In genomic region chr12:5565933-5566632, GRCh38 we compare ENCODE assay signal across 27 cellular contexts.
DNase-seq lines count a peak whose midpoint lies in the region; ATAC-seq and TF ChIP-seq lines count a peak whose summit lies in the region.
"Had no signal": no experiment of that assay in that cellular context is flagged by ENCODE, and none has a peak within 500 bp of the region (broad histone marks: within the 10 kb centered on the region; RNA-seq: fewer than 3 reads in every experiment).

No MANE protein-coding gene starts in this region.

- H2BK120ac ChIP-seq in neuronal stem cell (ENCODE audit: low read depth, low read length), result no peak overlapping the region

- peak overlapping the region; percentile 81 for H3K27ac Mint-ChIP-seq in chondrocyte (ENCODE audit: unreplicated experiment)
- no peak overlapping the region for H3K27ac Mint-ChIP-seq in natural killer cell treated with Interleukin-12 subunit alpha and Interleukin-12 subunit beta and Interleukin-15 and Interleukin-18, amount 100 ng/mL, for 72 hours
- H3K27ac Mint-ChIP-seq: activated naive CD8-positive, alpha-beta T cell treated with anti-CD3 and anti-CD28 coated beads, Interleukin-2, amount 10 ng/mL, durations not matched to agents 7 days and 5 days; nephron progenitor cell; progenitor cell of endocrine pancreas; stimulated activated naive B cell treated with anti-CD40 and anti-IgM and Interleukin-4, amounts not matched to agents 10 μg/mL and 1 μg/mL and 100 μg/mL, for 72 hours had no signal

- H3K4me1 ChIP-seq in neuronal stem cell (ENCODE audit: control insufficient read depth in 2 of 2, insufficient read depth in 1 of 2, low read depth in 1 of 2, low read length in 2 of 2), result peaks cover 4 to 11% of the 10 kb centered on the region in 2 donors
- H3K4me1 ChIP-seq: gastrocnemius medialis had no signal

- no peaks in the 10 kb centered on the region for H3K36me3 ChIP-seq in neuronal stem cell (replicated peaks in 1 of 2; ENCODE audit: control insufficient read depth in 2 of 2, insufficient read depth in 2 of 2, low read length in 2 of 2)
- H3K36me3 ChIP-seq: cardiac muscle cell, gastrocnemius medialis, tibial artery had no signal

- DNase-seq in AG20443 (ENCODE audit: low spot score), result peak; percentile 87
- DNase-seq in HS-27A (ENCODE audit: low read depth), result peak; percentile 39
- no peak for DNase-seq in chondrocyte (ENCODE audit: low spot score)
- no peak for DNase-seq in neuronal stem cell (ENCODE audit: low spot score)
- DNase-seq in natural killer cell treated with Interleukin-12 subunit alpha and Interleukin-12 subunit beta and Interleukin-15 and Interleukin-18, amount 100 ng/mL, for 72 hours (ENCODE audit: low spot score), result no peak
- DNase-seq in germinal center (ENCODE audit: low spot score), result no peak
- no peak for DNase-seq in anterior cingulate cortex (lab: John Stamatoyannopoulos, UW)
- DNase-seq in amygdala (lab: John Stamatoyannopoulos, UW), result no peak
- DNase-seq: activated CD4-positive, alpha-beta T cell treated with anti-CD3 and anti-CD28 coated beads, Interleukin-2, amount 50 U/mL, for 4 hours; activated CD8-positive, alpha-beta memory T cell treated with anti-CD3 and anti-CD28 coated beads, Interleukin-2, amount 50 U/mL, for 48 hours; activated naive CD8-positive, alpha-beta T cell treated with anti-CD3 and anti-CD28 coated beads, Interleukin-2, amount 10 ng/mL, durations not matched to agents 7 days and 5 days; AML-193; COR-L47; dermis blood vessel endothelial cell; gastrocnemius medialis; KBM-7; NCI-H1930; nephron progenitor cell; PC-9; stimulated activated CD4-positive, alpha-beta T cell treated with anti-CD3 and anti-CD28 coated beads, Interleukin-1b, Interleukin-23, amount 100 ng/mL, for 48 hours; stimulated activated naive B cell treated with anti-CD40 and anti-IgM and Interleukin-4, amounts not matched to agents 10 μg/mL and 1 μg/mL and 100 μg/mL, for 72 hours; T-helper 2 cell; tibial artery had no signal

- H3K14ac ChIP-seq in neuronal stem cell (ENCODE audit: low read length), result no peak overlapping the region

- no peak overlapping the region for H2BK15ac ChIP-seq in neuronal stem cell (ENCODE audit: low read length)

- no peak overlapping the region for H3K4ac ChIP-seq in neuronal stem cell (ENCODE audit: low read length)

- H3K79me1 ChIP-seq in neuronal stem cell (ENCODE audit: low read depth, low read length), result no peaks in the 10 kb centered on the region

- peaks cover 26% of the 10 kb centered on the region for H3K4me1 Mint-ChIP-seq in chondrocyte (ENCODE audit: low read depth)
- no peaks in the 10 kb centered on the region for H3K4me1 Mint-ChIP-seq in natural killer cell treated with Interleukin-12 subunit alpha and Interleukin-12 subunit beta and Interleukin-15 and Interleukin-18, amount 100 ng/mL, for 72 hours (ENCODE audit: low read depth in 2 of 2)
- H3K4me1 Mint-ChIP-seq: activated naive CD8-positive, alpha-beta T cell treated with anti-CD3 and anti-CD28 coated beads, Interleukin-2, amount 10 ng/mL, durations not matched to agents 7 days and 5 days; stimulated activated naive B cell treated with anti-CD40 and anti-IgM and Interleukin-4, amounts not matched to agents 10 μg/mL and 1 μg/mL and 100 μg/mL, for 72 hours had no signal

- H2BK12ac ChIP-seq in neuronal stem cell (ENCODE audit: low read length), result no peak overlapping the region

- no peak overlapping the region for H3K4me3 ChIP-seq in neuronal stem cell (ENCODE audit: low read length in 2 of 2)
- H3K4me3 ChIP-seq: cardiac muscle cell, gastrocnemius medialis, PC-9, tibial artery had no signal

- no CpG with 5 or more reads among the region's 3 CpGs for WGBS in neuronal stem cell (ENCODE audit: extremely low coverage in 2 of 2, insufficient read length in 2 of 2, insufficient replicate concordance in 1 of 2), 2 donors

- ATAC-seq in natural killer cell treated with Interleukin-12 subunit alpha and Interleukin-12 subunit beta and Interleukin-15 and Interleukin-18, amount 100 ng/mL, for 72 hours, result no peak
- ATAC-seq: gastrocnemius medialis; left colon; stimulated activated naive B cell treated with anti-CD40 and anti-IgM and Interleukin-4, amounts not matched to agents 10 μg/mL and 1 μg/mL and 100 μg/mL, for 72 hours had no signal

- H2BK5ac ChIP-seq in neuronal stem cell (ENCODE audit: low read length), result peak overlapping the region; percentile 40

- H3K27me3 ChIP-seq in neuronal stem cell (ENCODE audit: control insufficient read depth in 3 of 3, insufficient read depth in 3 of 3, low read depth in 1 of 3, low read length in 3 of 3), result no peaks in the 10 kb centered on the region
- H3K27me3 ChIP-seq: cardiac muscle cell, tibial artery had no signal

- no peaks in the 10 kb centered on the region for H3K9me3 Mint-ChIP-seq in chondrocyte (ENCODE audit: low read depth)
- no peaks in the 10 kb centered on the region for H3K9me3 Mint-ChIP-seq in natural killer cell treated with Interleukin-12 subunit alpha and Interleukin-12 subunit beta and Interleukin-15 and Interleukin-18, amount 100 ng/mL, for 72 hours
- H3K9me3 Mint-ChIP-seq: activated naive CD8-positive, alpha-beta T cell treated with anti-CD3 and anti-CD28 coated beads, Interleukin-2, amount 10 ng/mL, durations not matched to agents 7 days and 5 days; nephron progenitor cell; stimulated activated naive B cell treated with anti-CD40 and anti-IgM and Interleukin-4, amounts not matched to agents 10 μg/mL and 1 μg/mL and 100 μg/mL, for 72 hours had no signal

- no peaks in the 10 kb centered on the region for H3K9me3 ChIP-seq in neuronal stem cell (replicated peaks in 1 of 2; ENCODE audit: control insufficient read depth in 2 of 2, insufficient read depth in 1 of 2, low read depth in 1 of 2, low read length in 2 of 2)
- H3K9me3 ChIP-seq: gastrocnemius medialis, tibial artery had no signal

- no peak overlapping the region for H2AFZ ChIP-seq in neuronal stem cell (ENCODE audit: low read length)
- H2AFZ ChIP-seq: PC-9 had no signal

- peak overlapping the region; percentile 57 for H3K18ac ChIP-seq in neuronal stem cell (ENCODE audit: low read length)

- H3K4me3 Mint-ChIP-seq in chondrocyte (ENCODE audit: unreplicated experiment), result no peak overlapping the region
- no peak overlapping the region for H3K4me3 Mint-ChIP-seq in natural killer cell treated with Interleukin-12 subunit alpha and Interleukin-12 subunit beta and Interleukin-15 and Interleukin-18, amount 100 ng/mL, for 72 hours
- H3K4me3 Mint-ChIP-seq: activated naive CD8-positive, alpha-beta T cell treated with anti-CD3 and anti-CD28 coated beads, Interleukin-2, amount 10 ng/mL, durations not matched to agents 7 days and 5 days; nephron progenitor cell; stimulated activated naive B cell treated with anti-CD40 and anti-IgM and Interleukin-4, amounts not matched to agents 10 μg/mL and 1 μg/mL and 100 μg/mL, for 72 hours had no signal

- H2AK5ac ChIP-seq in neuronal stem cell (ENCODE audit: low read depth, low read length), result peak overlapping the region; percentile 65

- no peak overlapping the region for H4K91ac ChIP-seq in neuronal stem cell (ENCODE audit: low read depth, low read length, poor library complexity)

- H3K9ac ChIP-seq in neuronal stem cell (ENCODE audit: low read depth, low read length, poor library complexity), result no peak overlapping the region

- no peaks in the 10 kb centered on the region for H3K36me3 Mint-ChIP-seq in chondrocyte (ENCODE audit: low read depth)
- H3K36me3 Mint-ChIP-seq in natural killer cell treated with Interleukin-12 subunit alpha and Interleukin-12 subunit beta and Interleukin-15 and Interleukin-18, amount 100 ng/mL, for 72 hours, result no peaks in the 10 kb centered on the region
- H3K36me3 Mint-ChIP-seq: activated naive CD8-positive, alpha-beta T cell treated with anti-CD3 and anti-CD28 coated beads, Interleukin-2, amount 10 ng/mL, durations not matched to agents 7 days and 5 days; stimulated activated naive B cell treated with anti-CD40 and anti-IgM and Interleukin-4, amounts not matched to agents 10 μg/mL and 1 μg/mL and 100 μg/mL, for 72 hours had no signal

- H3K27ac ChIP-seq in neuronal stem cell (replicated peaks; ENCODE audit: low read length), result no peak overlapping the region
- H3K27ac ChIP-seq: cardiac muscle cell, gastrocnemius medialis, PC-9, tibial artery, VCaP had no signal

- no peak overlapping the region for H3K23ac ChIP-seq in neuronal stem cell (ENCODE audit: low read depth, low read length, poor library complexity)

- no peak overlapping the region for H4K8ac ChIP-seq in neuronal stem cell (ENCODE audit: low read depth, low read length)

- peaks cover 9% of the 10 kb centered on the region for H3K27me3 Mint-ChIP-seq in chondrocyte (ENCODE audit: low read depth)
- peaks cover 13 to 17% of the 10 kb centered on the region in 2 donors for H3K27me3 Mint-ChIP-seq in natural killer cell treated with Interleukin-12 subunit alpha and Interleukin-12 subunit beta and Interleukin-15 and Interleukin-18, amount 100 ng/mL, for 72 hours

- peak; percentile 31 for TF ChIP-seq CTCF in chondrocyte (IDR thresholded peaks at IDR 0.05)

- no peak overlapping the region for H3K4me2 ChIP-seq in neuronal stem cell (ENCODE audit: insufficient read depth, low read length, poor library complexity, severe bottlenecking)
- H3K4me2 ChIP-seq: PC-9 had no signal

Comparison
In these comparisons a context has a peak if more than half of its experiments do, and no peak if none do; other contexts are left out.
1. DNase-seq: peak in AG20443 (single experiment) and HS-27A (single experiment); none in chondrocyte (single experiment), neuronal stem cell (single experiment), natural killer cell treated with Interleukin-12 subunit alpha and Interleukin-12 subunit beta and Interleukin-15 and Interleukin-18, amount 100 ng/mL, for 72 hours (single experiment), germinal center (single experiment), anterior cingulate cortex (0 of 58) and amygdala (0 of 56).